ENCODE assay signal across 8 cellular contexts in genomic region chr3:45546636-45547201, GRCh38. TPM values are rescaled to one million over a fixed set of nuclear protein-coding genes. Genes with fewer than 3 reads are reported as not detected.
DNase-seq lines count a peak whose midpoint lies in the region; ATAC-seq and TF ChIP-seq lines count a peak whose summit lies in the region.

No MANE protein-coding gene starts in this region.

- H3K27ac ChIP-seq in DND-41 (ENCODE audit: low read length): no peak overlapping the region
- H3K27ac ChIP-seq in OCI-LY3 (ENCODE audit: low read length): no peak overlapping the region

- H3K27me3 Mint-ChIP-seq in progenitor cell of endocrine pancreas: no peaks in the 10 kb centered on the region

- no peaks in the 10 kb centered on the region for H3K4me1 ChIP-seq in DND-41 (ENCODE audit: insufficient read depth, low read length)
- no peaks in the 10 kb centered on the region for H3K4me1 ChIP-seq in OCI-LY3 (ENCODE audit: low read length)

- H3K9me3 Mint-ChIP-seq in progenitor cell of endocrine pancreas (ENCODE audit: low read depth): no peaks in the 10 kb centered on the region

- H3K27me3 ChIP-seq in DND-41 (ENCODE audit: insufficient read depth, low read length, poor library complexity): no peaks in the 10 kb centered on the region
- no peaks in the 10 kb centered on the region for H3K27me3 ChIP-seq in OCI-LY3 (ENCODE audit: low read depth, low read length)

- no peaks in the 10 kb centered on the region for H3K4me1 Mint-ChIP-seq in progenitor cell of endocrine pancreas (ENCODE audit: low read depth)

- peak; percentile 29 for DNase-seq in DND-41
- DNase-seq in cerebellar cortex (ENCODE audit: low spot score): peak; percentile 28
- no peak for DNase-seq in progenitor cell of endocrine pancreas (ENCODE audit: low spot score, unreplicated experiment)
- no peak for DNase-seq in NK-92 treated with Interleukin-12 subunit alpha and Interleukin-12 subunit beta, amount 100 ng/mL, for 24 hours (lab: John Stamatoyannopoulos, UW)
- no peak for DNase-seq in mucosa of gallbladder (ENCODE audit: low spot score)
- DNase-seq in hepatic stellate cell (ENCODE audit: low spot score): no peak
- DNase-seq in DMS153 (lab: John Stamatoyannopoulos, UW): no peak

- H3K4me3 Mint-ChIP-seq in progenitor cell of endocrine pancreas (ENCODE audit: low read depth): no peak overlapping the region

- H3K27ac Mint-ChIP-seq in progenitor cell of endocrine pancreas: peak overlapping the region; percentile 74

- H3K9ac ChIP-seq in DND-41 (ENCODE audit: low read depth, low read length) (no peak overlapping the region), OCI-LY3 (ENCODE audit: low read length) (no peak overlapping the region)

- H3K4me2 ChIP-seq in DND-41 (ENCODE audit: insufficient read depth, low read length): no peak overlapping the region
- no peak overlapping the region for H3K4me2 ChIP-seq in OCI-LY3 (ENCODE audit: low read length)

- H3K9me3 ChIP-seq in DND-41 (ENCODE audit: insufficient read depth, low read length, severe bottlenecking) (no peaks in the 10 kb centered on the region), OCI-LY3 (ENCODE audit: insufficient read depth, low read length) (no peaks in the 10 kb centered on the region)

- H2AFZ ChIP-seq in DND-41 (ENCODE audit: low read depth, low read length) (no peak overlapping the region), OCI-LY3 (ENCODE audit: low read depth, low read length) (no peak overlapping the region)

- no peaks in the 10 kb centered on the region for H4K20me1 ChIP-seq in DND-41 (ENCODE audit: insufficient read depth, low read length)
- H4K20me1 ChIP-seq in OCI-LY3 (ENCODE audit: insufficient read depth, low read length): no peaks in the 10 kb centered on the region

- no peak overlapping the region for H3K4me3 ChIP-seq in DND-41 (ENCODE audit: low read depth in 1 of 2, low read length in 2 of 2)
- H3K4me3 ChIP-seq in OCI-LY3 (ENCODE audit: low read length): no peak overlapping the region

- no peaks in the 10 kb centered on the region for H3K79me2 ChIP-seq in DND-41 (ENCODE audit: insufficient read depth, low read length)
- no peaks in the 10 kb centered on the region for H3K79me2 ChIP-seq in OCI-LY3 (ENCODE audit: low read length)

- TF ChIP-seq CTCF in DND-41 (IDR thresholded peaks at IDR 0.05; ENCODE audit: borderline replicate concordance, extremely low read depth, low read length, poor library complexity, severe bottlenecking) (peak; percentile 57), OCI-LY3 (IDR thresholded peaks at IDR 0.05; ENCODE audit: low read depth, low read length) (peak; percentile 85), progenitor cell of endocrine pancreas (IDR thresholded peaks at IDR 0.05; ENCODE audit: unreplicated experiment) (peak; percentile 42)

- H3K36me3 ChIP-seq in DND-41 (ENCODE audit: insufficient read depth, low read length) (peaks cover 24% of the 10 kb centered on the region), OCI-LY3 (replicated peaks; ENCODE audit: low read depth, low read length) (peaks cover 14% of the 10 kb centered on the region)

- no peak for ATAC-seq in DND-41 (ENCODE audit: insufficient read depth, low read depth)

- H3K36me3 Mint-ChIP-seq in progenitor cell of endocrine pancreas (ENCODE audit: insufficient read depth): peaks cover 1% of the 10 kb centered on the region

RNA-seq across cellular contexts. Expression of gene LIMD1, which starts 47.8 kb away (rescaled TPM):
- 31.3 and 32.5 TPM in 2 replicates for total RNA-seq in progenitor cell of endocrine pancreas
- 76.8 TPM for total RNA-seq in mucosa of gallbladder

Comparison
In these comparisons a context has a peak if more than half of its experiments do, and no peak if none do; other contexts are left out.
1. DNase-seq: peak in DND-41 (single experiment) and cerebellar cortex (single experiment); none in progenitor cell of endocrine pancreas (single experiment), NK-92 treated with Interleukin-12 subunit alpha and Interleukin-12 subunit beta, amount 100 ng/mL, for 24 hours (single experiment), mucosa of gallbladder (single experiment), hepatic stellate cell (single experiment) and DMS153 (single experiment).
2. Peak in every context shown above with its lines, with median percentiles within 50 percentile points of each other: CTCF ChIP-seq.